ENCODE assay signal across 25 cellular contexts in genomic region chr13:101536079-101536478, GRCh38.
"Had no signal": no experiment of that assay in that cellular context is flagged by ENCODE, and none has a peak within 500 bp of the region (broad histone marks: within the 10 kb centered on the region; RNA-seq: fewer than 3 reads in every experiment).

No MANE protein-coding gene starts in this region.

- H3K4me1 ChIP-seq: esophagus muscularis mucosa, left lung, pancreas, psoas muscle, right atrium auricular region, transverse colon had no signal

- H3K4me3 ChIP-seq: dorsolateral prefrontal cortex, esophagus muscularis mucosa, hepatocyte, left lung, pancreas, psoas muscle, right atrium auricular region, transverse colon had no signal

- H3K36me3 Mint-ChIP-seq: activated CD8-positive, alpha-beta memory T cell treated with anti-CD3 and anti-CD28 coated beads, Interleukin-2, amount 10 ng/mL, durations not matched to agents 7 days and 5 days; immature natural killer cell; natural killer cell had no signal

- H3K4me1 Mint-ChIP-seq: activated CD4-positive, alpha-beta T cell treated with anti-CD3 and anti-CD28 coated beads, Interleukin-2, amount 10 ng/mL, durations not matched to agents 24 days and 14 days; activated CD8-positive, alpha-beta memory T cell treated with anti-CD3 and anti-CD28 coated beads, Interleukin-2, amount 10 ng/mL, durations not matched to agents 7 days and 5 days; immature natural killer cell; natural killer cell had no signal

- H3K9me3 Mint-ChIP-seq: activated CD4-positive, alpha-beta T cell treated with anti-CD3 and anti-CD28 coated beads, Interleukin-2, amount 10 ng/mL, durations not matched to agents 24 days and 14 days; activated CD8-positive, alpha-beta T cell treated with anti-CD3 and anti-CD28 coated beads for 36 hours; effector memory CD8-positive, alpha-beta T cell; stimulated activated naive CD8-positive, alpha-beta T cell treated with anti-CD3 and anti-CD28 coated beads, Interleukin-15, Interleukin-2, amounts not matched to agents 100 ng/mL and 50 ng/mL, for 24 hours; T-helper 2 cell treated with Interferon-gamma antibody and Interleukin-4, amounts not matched to agents 5 μg/mL and 100 μg/mL, for 36 hours had no signal

- H3K27me3 ChIP-seq: dorsolateral prefrontal cortex, esophagus muscularis mucosa, hepatocyte, left lung, pancreas, right atrium auricular region, transverse colon had no signal

- H2AFZ ChIP-seq: hepatocyte had no signal

- H3K36me3 ChIP-seq: esophagus muscularis mucosa, left lung, pancreas, right atrium auricular region, transverse colon had no signal

- H3K27ac ChIP-seq: dorsolateral prefrontal cortex, esophagus muscularis mucosa, hepatocyte, left lung, pancreas, psoas muscle, right atrium auricular region, transverse colon, VCaP had no signal

- H3K4me3 Mint-ChIP-seq: activated CD4-positive, alpha-beta T cell treated with anti-CD3 and anti-CD28 coated beads, Interleukin-2, amount 10 ng/mL, durations not matched to agents 24 days and 14 days; activated CD8-positive, alpha-beta memory T cell treated with anti-CD3 and anti-CD28 coated beads, Interleukin-2, amount 10 ng/mL, durations not matched to agents 7 days and 5 days; activated CD8-positive, alpha-beta T cell treated with anti-CD3 and anti-CD28 coated beads for 36 hours; effector memory CD8-positive, alpha-beta T cell; immature natural killer cell; natural killer cell; stimulated activated naive CD8-positive, alpha-beta T cell treated with anti-CD3 and anti-CD28 coated beads, Interleukin-15, Interleukin-2, amounts not matched to agents 100 ng/mL and 50 ng/mL, for 24 hours; T-helper 2 cell treated with Interferon-gamma antibody and Interleukin-4, amounts not matched to agents 5 μg/mL and 100 μg/mL, for 36 hours had no signal

- H3K27me3 Mint-ChIP-seq: activated CD8-positive, alpha-beta T cell treated with anti-CD3 and anti-CD28 coated beads for 36 hours; effector memory CD8-positive, alpha-beta T cell; stimulated activated naive CD8-positive, alpha-beta T cell treated with anti-CD3 and anti-CD28 coated beads, Interleukin-15, Interleukin-2, amounts not matched to agents 100 ng/mL and 50 ng/mL, for 24 hours had no signal

- ATAC-seq: activated CD4-positive, CD25-positive, alpha-beta regulatory T cell treated with anti-CD3 and anti-CD28 coated beads, Interleukin-2, amount 50 U/mL, for 24 hours; activated CD8-positive, alpha-beta memory T cell treated with anti-CD3 and anti-CD28 coated beads, Interleukin-2, amount 10 ng/mL, durations not matched to agents 7 days and 5 days; activated CD8-positive, alpha-beta T cell treated with anti-CD3 and anti-CD28 coated beads for 36 hours; effector memory CD8-positive, alpha-beta T cell; left lung; natural killer cell; pancreas; psoas muscle had no signal

- DNase-seq: activated CD4-positive, alpha-beta T cell treated with anti-CD3 and anti-CD28 coated beads, Interleukin-2, amount 10 ng/mL, durations not matched to agents 24 days and 14 days; activated CD8-positive, alpha-beta memory T cell treated with anti-CD3 and anti-CD28 coated beads, Interleukin-2, amount 10 ng/mL, durations not matched to agents 7 days and 5 days; activated CD8-positive, alpha-beta T cell treated with anti-CD3 and anti-CD28 coated beads for 36 hours; activated effector memory CD4-positive, alpha-beta T cell treated with anti-CD3 and anti-CD28 coated beads, Interleukin-2, amount 50 U/mL, for 16 hours; activated naive CD4-positive, alpha-beta T cell treated with anti-CD3 and anti-CD28 coated beads, Interleukin-2, amount 50 U/mL, for 16 hours; activated T-cell treated with anti-CD3 and anti-CD28 coated beads for 4 hours; aorta; central memory CD4-positive, alpha-beta T cell; dorsolateral prefrontal cortex; effector memory CD8-positive, alpha-beta T cell; glutamatergic neuron; immature natural killer cell; left lung; natural killer cell; pancreas; psoas muscle; stimulated activated CD4-positive, alpha-beta T cell treated with anti-CD3 and anti-CD28 coated beads, Interleukin-12 subunit alpha, Interleukin-12 subunit beta, amount 100 ng/mL, for 4 hours; transverse colon had no signal

- H3K27ac Mint-ChIP-seq: activated CD4-positive, alpha-beta T cell treated with anti-CD3 and anti-CD28 coated beads, Interleukin-2, amount 10 ng/mL, durations not matched to agents 24 days and 14 days; activated CD8-positive, alpha-beta memory T cell treated with anti-CD3 and anti-CD28 coated beads, Interleukin-2, amount 10 ng/mL, durations not matched to agents 7 days and 5 days; activated CD8-positive, alpha-beta T cell treated with anti-CD3 and anti-CD28 coated beads for 36 hours; effector memory CD8-positive, alpha-beta T cell; immature natural killer cell; natural killer cell; stimulated activated naive CD8-positive, alpha-beta T cell treated with anti-CD3 and anti-CD28 coated beads, Interleukin-15, Interleukin-2, amounts not matched to agents 100 ng/mL and 50 ng/mL, for 24 hours; T-helper 2 cell treated with Interferon-gamma antibody and Interleukin-4, amounts not matched to agents 5 μg/mL and 100 μg/mL, for 36 hours had no signal

- H3K9me3 ChIP-seq: esophagus muscularis mucosa, left lung, pancreas, psoas muscle, right atrium auricular region, transverse colon had no signal

- H3K79me2 ChIP-seq: hepatocyte had no signal
